24 cellular contexts compared by ENCODE assay signal in genomic region chr9:32260481-32260880, GRCh38.
DNase-seq lines count a peak whose midpoint lies in the region; ATAC-seq and TF ChIP-seq lines count a peak whose summit lies in the region.
"Had no signal": no experiment of that assay in that cellular context is flagged by ENCODE, and none has a peak within 500 bp of the region (broad histone marks: within the 10 kb centered on the region; RNA-seq: fewer than 3 reads in every experiment).

No MANE protein-coding gene starts in this region.

- no peaks in the 10 kb centered on the region for H3K4me1 ChIP-seq in ascending aorta
- H3K4me1 ChIP-seq: BE2C, BLaER1 had no signal

- H3K9me3 ChIP-seq in ascending aorta: no peaks in the 10 kb centered on the region
- H3K9me3 ChIP-seq: BE2C, BLaER1 had no signal

- H3K27me3 ChIP-seq in ascending aorta: no peaks in the 10 kb centered on the region
- H3K27me3 ChIP-seq: BE2C, BLaER1 had no signal

- no peak overlapping the region for H3K27ac ChIP-seq in ascending aorta
- H3K27ac ChIP-seq: BLaER1 had no signal

- H3K36me3 ChIP-seq in ascending aorta: no peaks in the 10 kb centered on the region
- H3K36me3 ChIP-seq: BE2C, BLaER1 had no signal

- ATAC-seq in GM21423 (IDR thresholded peaks at IDR 0.05; ENCODE audit: unreplicated experiment): no peak
- no peak for ATAC-seq in GM19463 (IDR thresholded peaks at IDR 0.05; ENCODE audit: unreplicated experiment)
- ATAC-seq: GM12878 had no signal

- DNase-seq in NCI-H82 (lab: John Stamatoyannopoulos, UW) (peak; percentile 38), NCI-H82 treated with DMSO at 0.1 percent for 48 hours (lab: John Stamatoyannopoulos, UW; ENCODE audit: unreplicated experiment) (no peak), NCI-H526 treated with DMSO at 0.1 percent for 48 hours (lab: John Stamatoyannopoulos, UW) (peak; percentile 64), left kidney (ENCODE audit: low read depth, low spot score) (peak; percentile 92), ascending aorta (ENCODE audit: low spot score in 2 of 2) (no peak)
- DNase-seq: 8988T; ACHN; BE2C; C1 segment of cervical spinal cord; CD4-positive, alpha-beta memory T cell; CD4-positive, CD25-positive, alpha-beta regulatory T cell; CD8-positive, alpha-beta memory T cell; COR-L47; DMS 273 treated with DMSO at 0.1 percent for 48 hours; DMS153; DMS53; DMS79; DND-41; EL; GDM1 had no signal

- TF ChIP-seq CTCF in ascending aorta (IDR thresholded peaks at IDR 0.05): no peak

- no peak overlapping the region for H3K4me3 ChIP-seq in ascending aorta
- H3K4me3 ChIP-seq: BLaER1, GM12878 had no signal

- intact Hi-C loops in ascending aorta (cut with DNase I): no loop called here

Comparison
In these comparisons a context has a peak if more than half of its experiments do, and no peak if none do; other contexts are left out.
1. DNase-seq: peak in NCI-H82 (single experiment), NCI-H526 treated with DMSO at 0.1 percent for 48 hours (single experiment) and left kidney (single experiment); none in NCI-H82 treated with DMSO at 0.1 percent for 48 hours (single experiment) and ascending aorta (0 of 2).